In the genomic region with DNA sequence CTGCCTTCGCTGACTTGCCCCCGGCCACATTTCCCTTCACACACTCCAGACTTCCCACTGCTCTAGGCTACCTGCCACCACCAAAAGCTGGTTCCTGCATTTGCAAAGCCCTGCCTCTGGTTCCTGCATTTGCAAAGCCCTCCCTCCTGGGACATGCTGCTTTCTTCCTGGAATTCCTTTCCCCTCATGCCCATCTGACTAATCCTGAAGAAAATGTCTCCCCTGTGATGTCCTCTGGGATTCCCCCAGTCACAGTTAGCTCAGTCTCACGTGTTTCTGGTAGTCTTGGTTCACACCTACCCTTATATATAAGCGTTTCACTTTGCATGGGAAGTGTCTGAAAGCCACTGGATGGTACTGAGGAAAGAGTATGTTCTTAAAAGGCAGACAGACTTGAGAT, we compare ENCODE assay signal across 11 cellular contexts.
DNase-seq lines count a peak whose midpoint lies in the region; ATAC-seq and TF ChIP-seq lines count a peak whose summit lies in the region.
"Had no signal": no experiment of that assay in that cellular context is flagged by ENCODE, and none has a peak within 500 bp of the region (broad histone marks: within the 10 kb centered on the region; RNA-seq: fewer than 3 reads in every experiment).

No MANE protein-coding gene starts in this region.

- H3K27me3 ChIP-seq in left ventricle myocardium inferior (ENCODE audit: low read depth) (no peaks in the 10 kb centered on the region), brain microvascular endothelial cell (replicated peaks) (no peaks in the 10 kb centered on the region), tibial artery (no peaks in the 10 kb centered on the region)

- H3K9me3 ChIP-seq in left ventricle myocardium inferior (replicated peaks) (no peaks in the 10 kb centered on the region), tibial artery (no peaks in the 10 kb centered on the region)
- H3K9me3 ChIP-seq: psoas muscle had no signal

- intact Hi-C loops in left ventricle myocardium inferior (cut with micrococcal nuclease) (loop anchor here (5.0 kb wide), 1 partner anchor 174 kb away; no protein-coding TSS in a partner anchor), left cardiac atrium (cut with DNase I) (loop anchor here (2.0 to 10.0 kb wide), 5 partner anchors 61 to 179 kb away; no protein-coding TSS in a partner anchor), tibial artery (cut with DNase I; ENCODE audit: low total_unique reads) (loop anchor here (5.0 kb wide), 1 partner anchor 179 kb away; no protein-coding TSS in a partner anchor)

- ATAC-seq in left cardiac atrium (no peak), HG03045 (IDR thresholded peaks at IDR 0.05; ENCODE audit: unreplicated experiment) (no peak)

- H3K27ac ChIP-seq in left ventricle myocardium inferior (replicated peaks) (peak overlapping the region; percentile 77), brain microvascular endothelial cell (peak overlapping the region; percentile 52), tibial artery (peak overlapping the region; percentile 30 to 66)

- DNase-seq in left ventricle myocardium inferior (no peak), left cardiac atrium (no peak), brain microvascular endothelial cell (peak; percentile 51), iPS-NIHi11 (ENCODE audit: low spot score) (peak; percentile 50), tibial artery (no peak), NCI-H2081 treated with DMSO at 0.1 percent for 48 hours (lab: John Stamatoyannopoulos, UW) (no peak)
- no peak for DNase-seq in activated CD8-positive, alpha-beta memory T cell treated with anti-CD3 and anti-CD28 coated beads for 24 hours
- DNase-seq: activated CD4-positive, alpha-beta memory T cell treated with anti-CD3 and anti-CD28 coated beads for 36 hours; AML-193; psoas muscle had no signal

- no peak for TF ChIP-seq CTCF in left ventricle myocardium inferior (IDR thresholded peaks at IDR 0.05; ENCODE audit: borderline replicate concordance)
- no peak for TF ChIP-seq CTCF in brain microvascular endothelial cell (IDR thresholded peaks at IDR 0.05; ENCODE audit: low read depth, low read length, missing control alignments)
- TF ChIP-seq CTCF in tibial artery (IDR thresholded peaks at IDR 0.05) = no peak

- H3K4me1 ChIP-seq in left ventricle myocardium inferior (peaks cover 65% of the 10 kb centered on the region), tibial artery (peaks cover 0 to 67% (median 51%) of the 10 kb centered on the region in 4 donors)

- H3K36me3 ChIP-seq in left ventricle myocardium inferior (peaks cover 15% of the 10 kb centered on the region), brain microvascular endothelial cell (replicated peaks) (peaks cover 15% of the 10 kb centered on the region), tibial artery (peaks cover 23 to 42% (median 28%) of the 10 kb centered on the region in 3 donors)

- in situ Hi-C loops in brain microvascular endothelial cell (cut with HindIII; ENCODE audit: low pct_ligation_motif_present, low sequenced_read_pairs) = no loop called here

- H3K4me3 ChIP-seq in left ventricle myocardium inferior = no peak overlapping the region
- H3K4me3 ChIP-seq in brain microvascular endothelial cell (ENCODE audit: low read depth, low read length) = no peak overlapping the region
- H3K4me3 ChIP-seq in tibial artery = no peak overlapping the region
- H3K4me3 ChIP-seq: psoas muscle had no signal

Comparison
In these comparisons a context has a peak if more than half of its experiments do, and no peak if none do; other contexts are left out.
1. DNase-seq: peak in brain microvascular endothelial cell (single experiment) and iPS-NIHi11 (single experiment); none in left ventricle myocardium inferior (single experiment), left cardiac atrium (single experiment), tibial artery (0 of 2), NCI-H2081 treated with DMSO at 0.1 percent for 48 hours (single experiment) and activated CD8-positive, alpha-beta memory T cell treated with anti-CD3 and anti-CD28 coated beads for 24 hours (single experiment).
2. Peak in every context shown above with its lines, with median percentiles within 50 percentile points of each other: H3K27ac ChIP-seq.